Comparison of ENCODE assay signal across 22 cellular contexts in genomic region chr18:48578289-48578688, GRCh38. TPM values are rescaled to one million over a fixed set of nuclear protein-coding genes. Genes with fewer than 3 reads are reported as not detected.
DNase-seq lines count a peak whose midpoint lies in the region; ATAC-seq, FAIRE-seq and TF ChIP-seq lines count a peak whose summit lies in the region.
"Had no signal": no experiment of that assay in that cellular context is flagged by ENCODE, and none has a peak within 500 bp of the region (broad histone marks: within the 10 kb centered on the region; RNA-seq: fewer than 3 reads in every experiment).

No MANE protein-coding gene starts in this region.

- ATAC-seq in activated CD4-positive, alpha-beta T cell treated with anti-CD3 and anti-CD28 coated beads for 36 hours, result peak; percentile 70
- ATAC-seq: A549; CD8-positive, alpha-beta T cell had no signal

- intact Hi-C loops in activated CD4-positive, alpha-beta T cell treated with anti-CD3 and anti-CD28 coated beads for 36 hours (cut with DNase I, micrococcal nuclease), result no loop called here

- H3K27ac Mint-ChIP-seq in activated CD4-positive, alpha-beta T cell treated with anti-CD3 and anti-CD28 coated beads for 36 hours, result no peak overlapping the region
- H3K27ac Mint-ChIP-seq in astrocyte (ENCODE audit: unreplicated experiment), result no peak overlapping the region
- H3K27ac Mint-ChIP-seq: B cell; CD4-positive, alpha-beta T cell; CD8-positive, alpha-beta T cell had no signal

- no peak overlapping the region for H2AFZ ChIP-seq in astrocyte (ENCODE audit: low read depth, low read length)

- H3K79me2 ChIP-seq in astrocyte (ENCODE audit: insufficient read depth, low read length), result peaks cover 86% of the 10 kb centered on the region

- H3K9ac ChIP-seq in astrocyte (ENCODE audit: low read length), result no peak overlapping the region
- H3K9ac ChIP-seq: BLaER1 treated with 17β-estradiol and CSF1 and Interleukin-3, amounts not matched to agents 10 nM and 100 nM had no signal

- peaks cover 2% of the 10 kb centered on the region for H3K27me3 Mint-ChIP-seq in activated CD4-positive, alpha-beta T cell treated with anti-CD3 and anti-CD28 coated beads for 36 hours
- H3K27me3 Mint-ChIP-seq in astrocyte (ENCODE audit: low read depth, unreplicated experiment), result no peaks in the 10 kb centered on the region
- H3K27me3 Mint-ChIP-seq: B cell; CD4-positive, alpha-beta T cell had no signal

- peaks cover 99% of the 10 kb centered on the region for H4K20me1 ChIP-seq in astrocyte (ENCODE audit: insufficient read depth, low read length)

- no peak overlapping the region for H3K4me2 ChIP-seq in astrocyte (ENCODE audit: low read length)
- H3K4me2 ChIP-seq: A549; BLaER1 treated with 17β-estradiol and CSF1 and Interleukin-3, amounts not matched to agents 10 nM and 100 nM had no signal

- H3K36me3 Mint-ChIP-seq in activated CD4-positive, alpha-beta T cell treated with anti-CD3 and anti-CD28 coated beads for 36 hours (ENCODE audit: low read depth), result peaks cover 2% of the 10 kb centered on the region
- H3K36me3 Mint-ChIP-seq in astrocyte (ENCODE audit: low read depth, unreplicated experiment), result peaks cover 41% of the 10 kb centered on the region
- H3K36me3 Mint-ChIP-seq: CD8-positive, alpha-beta T cell had no signal

- POLR2A ChIA-PET in activated CD4-positive, alpha-beta T cell treated with anti-CD3 and anti-CD28 coated beads for 36 hours (lab: Charles Lee), result no interaction called here

- no peaks in the 10 kb centered on the region for H3K9me3 Mint-ChIP-seq in activated CD4-positive, alpha-beta T cell treated with anti-CD3 and anti-CD28 coated beads for 36 hours (ENCODE audit: low read depth)
- peaks cover 4% of the 10 kb centered on the region for H3K9me3 Mint-ChIP-seq in astrocyte (ENCODE audit: unreplicated experiment)
- H3K9me3 Mint-ChIP-seq: CD4-positive, alpha-beta T cell had no signal

- peak; percentile 20 for FAIRE-seq in astrocyte (lab: Jason Lieb, UNC)
- FAIRE-seq: A549, G401.6, GM12891, GM18507 had no signal

- H3K4me3 ChIP-seq in astrocyte (ENCODE audit: insufficient read depth, low read depth, low read length), result no peak overlapping the region
- no peak overlapping the region for H3K4me3 ChIP-seq in MG63
- H3K4me3 ChIP-seq: A549; BLaER1 treated with 17β-estradiol and CSF1 and Interleukin-3, amounts not matched to agents 10 nM and 100 nM had no signal

- no peak for DNase-seq in activated CD4-positive, alpha-beta T cell treated with anti-CD3 and anti-CD28 coated beads for 36 hours
- no peak for DNase-seq in activated CD4-positive, alpha-beta T cell treated with anti-CD3 and anti-CD28 coated beads for 48 hours
- DNase-seq in M059J (ENCODE audit: low read depth) (peak; percentile 23), astrocyte (ENCODE audit: low read depth) (peak; percentile 12), COLO829 (ENCODE audit: low spot score) (no peak), MG63 (no peak), activated gamma-delta T cell treated with Interleukin-2 at 50 U/mL for 16 hours (no peak)
- DNase-seq: AML-193; CD4-positive, alpha-beta T cell; CD8-positive, alpha-beta T cell; COR-L47; DMS79 treated with DMSO at 0.1 percent for 48 hours; GF-D8 had no signal

- H3K9me3 ChIP-seq in astrocyte (ENCODE audit: insufficient read depth, low read depth, low read length) (no peaks in the 10 kb centered on the region), MG63 (no peaks in the 10 kb centered on the region; the same call in 1 of the 2 replicates)

- CTCF ChIA-PET in activated CD4-positive, alpha-beta T cell treated with anti-CD3 and anti-CD28 coated beads for 36 hours (lab: Charles Lee), result interaction anchor here (0.8 to 1.2 kb wide), 2 partner anchors 61 to 133 kb away, joined by 3 read pairs; no protein-coding TSS in a partner anchor

- H3K36me3 ChIP-seq in astrocyte (ENCODE audit: insufficient read depth, low read length) (no peaks in the 10 kb centered on the region), MG63 (peaks cover 9% of the 10 kb centered on the region)

- H3K4me3 Mint-ChIP-seq in activated CD4-positive, alpha-beta T cell treated with anti-CD3 and anti-CD28 coated beads for 36 hours, result no peak overlapping the region
- H3K4me3 Mint-ChIP-seq in astrocyte (ENCODE audit: unreplicated experiment), result no peak overlapping the region
- H3K4me3 Mint-ChIP-seq: B cell; CD4-positive, alpha-beta T cell; CD8-positive, alpha-beta T cell had no signal

- H3K27me3 ChIP-seq in astrocyte (ENCODE audit: insufficient read depth, low read length) (no peaks in the 10 kb centered on the region), MG63 (no peaks in the 10 kb centered on the region)
- H3K27me3 ChIP-seq: BLaER1 treated with 17β-estradiol and CSF1 and Interleukin-3, amounts not matched to agents 10 nM and 100 nM had no signal

- H3K4me1 ChIP-seq in astrocyte (ENCODE audit: insufficient read depth, low read length), result peaks cover 14% of the 10 kb centered on the region
- H3K4me1 ChIP-seq: BLaER1 treated with 17β-estradiol and CSF1 and Interleukin-3, amounts not matched to agents 10 nM and 100 nM had no signal

- H3K27ac ChIP-seq in astrocyte (ENCODE audit: low read depth, low read length) (no peak overlapping the region), temporal lobe (ENCODE audit: low read depth, low read length) (peak overlapping the region; percentile 98)
- H3K27ac ChIP-seq: 22Rv1; A549; BLaER1 treated with 17β-estradiol and CSF1 and Interleukin-3, amounts not matched to agents 10 nM and 100 nM; C4-2B had no signal

- H3K4me1 Mint-ChIP-seq in activated CD4-positive, alpha-beta T cell treated with anti-CD3 and anti-CD28 coated beads for 36 hours, result peaks cover 4% of the 10 kb centered on the region
- H3K4me1 Mint-ChIP-seq in astrocyte (ENCODE audit: low read depth, unreplicated experiment), result peaks cover 29% of the 10 kb centered on the region
- H3K4me1 Mint-ChIP-seq: B cell had no signal

- TF ChIP-seq CTCF in astrocyte (IDR thresholded peaks at IDR 0.05; ENCODE audit: insufficient read depth, low read depth, low read length), result no peak

RNA-seq across cellular contexts. Expression of gene CTIF, which starts 39.5 kb away (rescaled TPM):
- total RNA-seq in activated CD4-positive, alpha-beta T cell treated with anti-CD3 and anti-CD28 coated beads for 36 hours, result 1 to 10 TPM; 4.5 to 5.3 TPM
- total RNA-seq in M059J (2014; rRNA removed; shearing (Covaris generic)), result 11.7 and 19.7 TPM in 2 replicates
- 93.6 and 101 TPM in 2 replicates for total RNA-seq in astrocyte
- 59.0 TPM for total RNA-seq in temporal lobe
- total RNA-seq in MG63 (2014; rRNA removed; shearing (Covaris generic); ENCODE audit: low replicate concordance), result 10.2 and 20.6 TPM in 2 replicates

Comparison
In these comparisons a context has a peak if more than half of its experiments do, and no peak if none do; other contexts are left out.
1. DNase-seq: peak in M059J (single experiment) and astrocyte (single experiment); none in activated CD4-positive, alpha-beta T cell treated with anti-CD3 and anti-CD28 coated beads for 36 hours (single experiment), activated CD4-positive, alpha-beta T cell treated with anti-CD3 and anti-CD28 coated beads for 48 hours (single experiment), COLO829 (single experiment), MG63 (single experiment) and activated gamma-delta T cell treated with Interleukin-2 at 50 U/mL for 16 hours (single experiment).